ENCODE assay signal across 13 cellular contexts in genomic region chr16:50284131-50284911, GRCh38. TPM values are rescaled to one million over a fixed set of nuclear protein-coding genes. Genes with fewer than 3 reads are reported as not detected.
DNase-seq lines count a peak whose midpoint lies in the region; ATAC-seq and TF ChIP-seq lines count a peak whose summit lies in the region.
"Had no signal": no experiment of that assay in that cellular context is flagged by ENCODE, and none has a peak within 500 bp of the region (broad histone marks: within the 10 kb centered on the region; RNA-seq: fewer than 3 reads in every experiment).

No MANE protein-coding gene starts in this region.

- H3K9me3 ChIP-seq in suprapubic skin = no peaks in the 10 kb centered on the region

- H3K4me3 ChIP-seq in suprapubic skin = no peak overlapping the region
- H3K4me3 ChIP-seq: SK-N-MC had no signal

- ATAC-seq in left colon = peak; percentile 88

- no peak for TF ChIP-seq EP300 in suprapubic skin (IDR thresholded peaks at IDR 0.05)

- no peaks in the 10 kb centered on the region for H3K9me3 Mint-ChIP-seq in activated T-cell treated with anti-CD3 and anti-CD28 coated beads, Interleukin-2, amount 50 U/mL, for 24 hours

- peaks cover 76% of the 10 kb centered on the region for H3K4me1 Mint-ChIP-seq in activated T-cell treated with anti-CD3 and anti-CD28 coated beads, Interleukin-2, amount 50 U/mL, for 24 hours (ENCODE audit: low read depth)

- H3K36me3 Mint-ChIP-seq in activated T-cell treated with anti-CD3 and anti-CD28 coated beads, Interleukin-2, amount 50 U/mL, for 24 hours (ENCODE audit: low read depth) = peaks cover 72% of the 10 kb centered on the region

- peak overlapping the region; percentile 32 for H3K27ac ChIP-seq in suprapubic skin
- H3K27ac ChIP-seq: SK-N-MC had no signal

- TF ChIP-seq POLR2A in suprapubic skin (IDR thresholded peaks at IDR 0.05) = no peak

- intact Hi-C loops in left colon (cut with DNase I, micrococcal nuclease) = no loop called here

- peaks cover 5% of the 10 kb centered on the region for H3K36me3 ChIP-seq in suprapubic skin

- peaks cover 38% of the 10 kb centered on the region for H3K4me1 ChIP-seq in suprapubic skin

- H3K27me3 Mint-ChIP-seq in activated T-cell treated with anti-CD3 and anti-CD28 coated beads, Interleukin-2, amount 50 U/mL, for 24 hours = no peaks in the 10 kb centered on the region

- H3K27ac Mint-ChIP-seq in activated T-cell treated with anti-CD3 and anti-CD28 coated beads, Interleukin-2, amount 50 U/mL, for 24 hours = peak overlapping the region; percentile 69

- TF ChIP-seq CTCF in suprapubic skin (IDR thresholded peaks at IDR 0.05) = no peak

- 49% methylated on average over 11 of the region's 14 CpGs for WGBS in suprapubic skin

- H3K27me3 ChIP-seq in suprapubic skin = no peaks in the 10 kb centered on the region

- H3K4me3 Mint-ChIP-seq in activated T-cell treated with anti-CD3 and anti-CD28 coated beads, Interleukin-2, amount 50 U/mL, for 24 hours = no peak overlapping the region

- DNase-seq in activated T-cell treated with anti-CD3 and anti-CD28 coated beads, Interleukin-2, amount 50 U/mL, for 24 hours = no peak
- DNase-seq in activated T-cell treated with anti-CD3 and anti-CD28 coated beads, Interleukin-2, amount 50 U/mL, for 1 hour = no peak
- DNase-seq in SK-N-DZ (ENCODE audit: low spot score) (peak; percentile 53), left colon (peak in 1 of 2 donors; percentile 64), suprapubic skin (ENCODE audit: low spot score in 2 of 2) (no peak), 8988T (no peak), NCI-H2227 treated with DMSO at 0.1 percent for 48 hours (lab: John Stamatoyannopoulos, UW) (no peak), Ammon's horn (ENCODE audit: low spot score) (no peak)
- DNase-seq: dermis blood vessel endothelial cell, hypothalamus, NCI-H1417 treated with DMSO at 0.1 percent for 48 hours, nucleus accumbens had no signal

RNA-seq across cellular contexts. Expression of gene ADCY7, which starts 18.0 kb away (rescaled TPM):
- 17.1 and 38.6 TPM in 2 replicates for polyA plus RNA-seq in SK-N-DZ (2014; cell fraction: cytosol; rRNA removed)
- polyA plus RNA-seq in SK-N-DZ (2014; cell fraction: nucleus; rRNA removed) = 68.1 and 81.4 TPM in 2 replicates
- total RNA-seq in left colon = 10 to 100 TPM; 14.2 to 20.8 TPM
- 10 to 100 TPM; 15.0 to 23.3 (median 16.9) TPM for total RNA-seq in suprapubic skin
